Comparison of ENCODE assay signal across 1 cellular context in genomic region chr6:119349341-119350201, GRCh38.
TF ChIP-seq lines count a peak whose summit lies in the region.

TSS of gene MAN1A1 (minus strand) at chr6:119349761. CDS start at chr6:119349065, 696 bp downstream.

TF ChIP-seq in IMR-90, 13 proteins besides CTCF, POLR2A, EP300 and RAD21 (continued from another document):
- TF ChIP-seq ELK1 (IDR thresholded peaks at IDR 0.05; ENCODE audit: borderline replicate concordance, low read depth, low read length), result no peak
